ENCODE assay signal across 1 cellular context in the genomic region with DNA sequence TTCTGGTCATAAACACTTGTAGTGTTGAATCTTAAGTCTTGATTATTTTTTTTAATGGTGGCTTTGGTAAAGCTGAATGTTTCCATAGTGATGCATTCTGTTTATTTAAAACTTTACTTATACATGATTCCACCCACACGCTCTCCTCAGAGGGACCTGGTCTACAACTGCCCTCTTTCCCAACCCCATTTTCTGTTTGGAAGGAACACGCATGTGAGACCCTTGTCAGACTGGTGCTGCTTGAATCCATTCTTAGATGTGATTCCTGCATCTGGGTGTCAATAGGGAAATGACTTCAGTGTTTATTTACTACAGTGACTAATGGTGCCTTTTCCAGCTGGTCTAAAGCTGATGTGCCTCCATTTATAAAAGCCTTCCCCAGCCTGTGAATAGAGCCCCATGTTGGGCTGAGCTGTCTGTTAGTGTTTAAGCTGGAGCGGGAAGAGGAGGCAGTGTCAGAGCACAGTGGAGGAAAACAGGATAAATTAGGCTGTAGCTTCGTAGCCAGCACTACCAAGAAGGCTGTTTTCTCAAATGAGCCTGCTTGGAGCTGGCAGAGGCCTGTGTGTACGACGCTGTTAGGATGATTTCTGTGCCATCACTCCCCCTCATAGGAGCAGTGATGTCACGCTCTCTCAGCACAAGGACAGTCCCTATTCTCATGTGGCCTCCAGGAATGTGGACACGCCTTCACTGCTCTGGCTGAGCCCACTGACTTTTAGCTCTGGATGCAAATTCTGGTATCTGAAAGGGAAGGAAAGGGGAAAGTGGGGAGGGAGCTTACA.
TF ChIP-seq lines count a peak whose summit lies in the region.

No MANE protein-coding gene starts in this region.

TF ChIP-seq in endothelial cell of umbilical vein, 7 proteins besides CTCF, POLR2A, EP300 and RAD21:
- TF ChIP-seq GATA2 (IDR thresholded peaks at IDR 0.05; ENCODE audit: insufficient read depth, insufficient read length, low read depth, low read length): no peak
- peak; percentile 64 for TF ChIP-seq FOS (IDR thresholded peaks at IDR 0.05; ENCODE audit: borderline replicate concordance, insufficient read depth, low read length)
- TF ChIP-seq EZH2 (IDR thresholded peaks at IDR 0.05; ENCODE audit: borderline replicate concordance, low read depth, low read length, severe bottlenecking): no peak
- TF ChIP-seq, protein P1, sequence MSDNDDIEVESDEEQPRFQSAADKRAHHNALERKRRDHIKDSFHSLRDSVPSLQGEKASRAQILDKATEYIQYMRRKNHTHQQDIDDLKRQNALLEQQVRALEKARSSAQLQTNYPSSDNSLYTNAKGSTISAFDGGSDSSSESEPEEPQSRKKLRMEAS (IDR thresholded peaks at IDR 0.05; ENCODE audit: insufficient read depth, insufficient read length): no peak
- TF ChIP-seq JUN (IDR thresholded peaks at IDR 0.05; ENCODE audit: borderline replicate concordance, insufficient read depth, insufficient read length, low read depth): peak; percentile 68
- peak; percentile 25 for TF ChIP-seq POLR2AphosphoS5 (IDR thresholded peaks at IDR 0.05; ENCODE audit: insufficient read depth, low read depth, low read length)
- no peak for TF ChIP-seq MYC (IDR thresholded peaks at IDR 0.05; ENCODE audit: low read depth, low read length)
